Comparison of ENCODE assay signal across 9 cellular contexts in the genomic region with DNA sequence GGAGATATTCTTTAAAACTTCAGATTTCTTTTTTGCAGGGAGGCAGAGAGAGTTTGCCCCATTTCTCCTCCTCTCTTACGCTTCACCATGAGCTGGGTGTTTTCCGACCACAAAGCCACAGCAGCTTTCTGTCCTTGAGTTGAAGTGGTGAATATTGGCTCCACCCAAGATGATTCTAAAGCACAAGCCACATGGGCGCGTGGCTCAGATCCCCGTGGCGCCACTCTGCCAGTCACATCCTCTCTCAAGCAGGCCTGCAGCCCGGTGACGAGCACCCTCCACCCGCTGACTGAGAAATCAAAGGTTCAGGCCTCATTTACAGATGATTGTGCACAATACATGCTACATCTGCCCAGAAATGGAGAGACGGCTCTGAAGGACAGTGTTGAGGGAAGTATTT. TPM values are rescaled to one million over a fixed set of nuclear protein-coding genes. Genes with fewer than 3 reads are reported as not detected.
DNase-seq lines count a peak whose midpoint lies in the region; ATAC-seq, FAIRE-seq and TF ChIP-seq lines count a peak whose summit lies in the region.
"Had no signal": no experiment of that assay in that cellular context is flagged by ENCODE, and none has a peak within 500 bp of the region (broad histone marks: within the 10 kb centered on the region; RNA-seq: fewer than 3 reads in every experiment).

No MANE protein-coding gene starts in this region.

- H3K27me3 ChIP-seq in GM12878 (replicated peaks in 1 of 2; ENCODE audit: control insufficient read depth in 2 of 2, insufficient read depth in 2 of 2, low read length in 1 of 2) (no peaks in the 10 kb centered on the region), gastrocnemius medialis (peaks cover 17 to 35% (median 26%) of the 10 kb centered on the region in 3 donors), heart left ventricle (peaks cover 0 to 47% (median 22%) of the 10 kb centered on the region in 9 donors)

- peak; percentile 77 for ATAC-seq in HG02852 (IDR thresholded peaks at IDR 0.05; ENCODE audit: unreplicated experiment)
- peak; percentile 86 for ATAC-seq in GM12878
- no peak for ATAC-seq in gastrocnemius medialis
- ATAC-seq in heart left ventricle = no peak

- no peak overlapping the region for H2AFZ ChIP-seq in GM12878 (ENCODE audit: control insufficient read depth, low read depth, low read length)

- no peaks in the 10 kb centered on the region for H3K9me3 ChIP-seq in GM12878 (replicated peaks; ENCODE audit: control insufficient read depth, insufficient read depth, low read length)
- H3K9me3 ChIP-seq in gastrocnemius medialis = no peaks in the 10 kb centered on the region
- no peaks in the 10 kb centered on the region for H3K9me3 ChIP-seq in heart left ventricle

- H3K27ac ChIP-seq in GM12878 (ENCODE audit: control insufficient read depth, insufficient read depth) (no peak overlapping the region), gastrocnemius medialis (no peak overlapping the region), heart left ventricle (no peak overlapping the region)

- DNase-seq in activated CD4-positive, CD25-positive, alpha-beta regulatory T cell treated with anti-CD3 and anti-CD28 coated beads, Interleukin-2, amount 50 U/mL, for 72 hours = peak; percentile 40
- peak; percentile 55 for DNase-seq in GM12878 (ENCODE audit: low read depth, low spot score)
- DNase-seq in stimulated activated CD8-positive, alpha-beta memory T cell treated with anti-CD3 and anti-CD28 coated beads, Interleukin-7, amount 100 ng/mL, for 4 hours (ENCODE audit: low read depth in 2 of 2) = peak; percentile 69 to 75
- no peak for DNase-seq in gastrocnemius medialis
- no peak for DNase-seq in heart left ventricle
- DNase-seq in NCI-H226 = no peak
- no peak for DNase-seq in SIG-M5 (lab: John Stamatoyannopoulos, UW)

- no peak for TF ChIP-seq POLR2A in GM12878 (IDR thresholded peaks at IDR 0.05; ENCODE audit: low read depth, low read length)
- no peak for TF ChIP-seq POLR2A in gastrocnemius medialis (IDR thresholded peaks at IDR 0.05)
- TF ChIP-seq POLR2A in heart left ventricle (IDR thresholded peaks at IDR 0.05) = no peak

- RAD21 ChIA-PET in GM12878 (lab: Charles Lee; ENCODE audit: unreplicated experiment) = interaction anchor here (0.8 to 1.9 kb wide), 3 partner anchors 33 to 41 kb away, joined by 3 to 4 read pairs (median 3); no protein-coding TSS in a partner anchor

- H3K4me1 ChIP-seq in GM12878 (ENCODE audit: control insufficient read depth, insufficient read depth, low read length) (peaks cover 3% of the 10 kb centered on the region), gastrocnemius medialis (no peaks in the 10 kb centered on the region), heart left ventricle (peaks cover 0 to 10% (median 0%) of the 10 kb centered on the region in 12 donors)

- in situ Hi-C loops in GM12878 (cut with MboI) (no loop called here), gastrocnemius medialis (cut with MboI; ENCODE audit: low sequenced_read_pairs in 4 of 4) (no loop called here)

- intact Hi-C loops in GM12878 (cut with micrococcal nuclease; ENCODE audit: unreplicated experiment) (loop anchor here (5.0 kb wide), 1 partner anchor 66 kb away; no protein-coding TSS in a partner anchor), gastrocnemius medialis (cut with DNase I; ENCODE audit: low total_unique reads) (no loop called here), heart left ventricle (cut with DNase I) (no loop called here)

- no peaks in the 10 kb centered on the region for H3K36me3 ChIP-seq in GM12878 (ENCODE audit: control insufficient read depth in 2 of 2, insufficient read depth in 2 of 2, low read length in 1 of 2)
- no peaks in the 10 kb centered on the region for H3K36me3 ChIP-seq in gastrocnemius medialis
- no peaks in the 10 kb centered on the region for H3K36me3 ChIP-seq in heart left ventricle

- TF ChIP-seq RAD21 in GM12878 (IDR thresholded peaks at IDR 0.05; ENCODE audit: insufficient read depth, low read depth, low read length) = no peak

- no peak overlapping the region for H3K9ac ChIP-seq in GM12878 (ENCODE audit: control insufficient read depth, insufficient read depth, low read length)

- CTCF ChIA-PET in GM12878 (lab: Yijun Ruan, JAX) = interaction anchor here (1.0 to 1.3 kb wide), 2 partner anchors 18 to 98 kb away, joined by 3 to 5 read pairs; no protein-coding TSS in a partner anchor

- H3K4me3 ChIP-seq in GM12878 = no peak overlapping the region
- no peak overlapping the region for H3K4me3 ChIP-seq in gastrocnemius medialis
- H3K4me3 ChIP-seq in heart left ventricle = no peak overlapping the region

- TF ChIP-seq CTCF in GM12878 (IDR thresholded peaks at IDR 0.05 in 2 of 3, conservative IDR thresholded peaks at IDR 0.05 in 1 of 3; ENCODE audit: control insufficient read depth in 2 of 3, extremely low read depth in 1 of 3, insufficient read depth in 1 of 3, low read depth in 3 of 3, low read length in 3 of 3) (no peak), gastrocnemius medialis (IDR thresholded peaks at IDR 0.05 in 4 of 5, conservative IDR thresholded peaks at IDR 0.05 in 1 of 5) (no peak), heart left ventricle (IDR thresholded peaks at IDR 0.05) (no peak)

- BruUV-seq in GM12878 (replicated peaks; lab: Mats Ljungman, UMichigan) = no TSS peak

- H3K79me2 ChIP-seq in GM12878 (ENCODE audit: control insufficient read depth, insufficient read depth, low read length) = no peaks in the 10 kb centered on the region

- no peak for TF ChIP-seq EP300 in GM12878 (IDR thresholded peaks at IDR 0.05; ENCODE audit: borderline replicate concordance in 1 of 2, control insufficient read depth in 1 of 2, low read depth in 2 of 2, low read length in 2 of 2)

- peak; percentile 7 for FAIRE-seq in GM12878 (lab: Jason Lieb, UNC)
- FAIRE-seq: GM18507 had no signal

- POLR2A ChIA-PET in GM12878 (lab: Charles Lee) = no interaction called here

- peak overlapping the region; percentile 7; the same call in 1 of the 2 replicates for H3K4me2 ChIP-seq in GM12878 (ENCODE audit: control insufficient read depth, insufficient read depth)

- no peaks in the 10 kb centered on the region for H4K20me1 ChIP-seq in GM12878 (ENCODE audit: control insufficient read depth, insufficient read depth)

- WGBS in GM12878 (ENCODE audit: insufficient coverage, insufficient replicate concordance, low lambda C conversion rate, missing lambda C conversion rate) = 38% methylated on average over 10 of the region's 10 CpGs
- WGBS in heart left ventricle, 4 donors = 87 to 95% (median 88%) methylated on average over 10 of the region's 10 CpGs

- SMC1A ChIA-PET in GM12878 (lab: Charles Lee; ENCODE audit: uncharacterized antibody, unreplicated experiment) = interaction anchor here (0.6 to 2.3 kb wide), 5 partner anchors 10 to 335 kb away, joined by 3 to 8 read pairs (median 3); no protein-coding TSS in a partner anchor

TF ChIP-seq in GM12878, 131 proteins besides CTCF, POLR2A, EP300 and RAD21 (continues in another document):
- TF ChIP-seq, protein P1, sequence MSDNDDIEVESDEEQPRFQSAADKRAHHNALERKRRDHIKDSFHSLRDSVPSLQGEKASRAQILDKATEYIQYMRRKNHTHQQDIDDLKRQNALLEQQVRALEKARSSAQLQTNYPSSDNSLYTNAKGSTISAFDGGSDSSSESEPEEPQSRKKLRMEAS (IDR thresholded peaks at IDR 0.05; ENCODE audit: low read depth, low read length) = peak; percentile 40; the same call in 1 of the 2 replicates
- TF ChIP-seq, protein P2, sequence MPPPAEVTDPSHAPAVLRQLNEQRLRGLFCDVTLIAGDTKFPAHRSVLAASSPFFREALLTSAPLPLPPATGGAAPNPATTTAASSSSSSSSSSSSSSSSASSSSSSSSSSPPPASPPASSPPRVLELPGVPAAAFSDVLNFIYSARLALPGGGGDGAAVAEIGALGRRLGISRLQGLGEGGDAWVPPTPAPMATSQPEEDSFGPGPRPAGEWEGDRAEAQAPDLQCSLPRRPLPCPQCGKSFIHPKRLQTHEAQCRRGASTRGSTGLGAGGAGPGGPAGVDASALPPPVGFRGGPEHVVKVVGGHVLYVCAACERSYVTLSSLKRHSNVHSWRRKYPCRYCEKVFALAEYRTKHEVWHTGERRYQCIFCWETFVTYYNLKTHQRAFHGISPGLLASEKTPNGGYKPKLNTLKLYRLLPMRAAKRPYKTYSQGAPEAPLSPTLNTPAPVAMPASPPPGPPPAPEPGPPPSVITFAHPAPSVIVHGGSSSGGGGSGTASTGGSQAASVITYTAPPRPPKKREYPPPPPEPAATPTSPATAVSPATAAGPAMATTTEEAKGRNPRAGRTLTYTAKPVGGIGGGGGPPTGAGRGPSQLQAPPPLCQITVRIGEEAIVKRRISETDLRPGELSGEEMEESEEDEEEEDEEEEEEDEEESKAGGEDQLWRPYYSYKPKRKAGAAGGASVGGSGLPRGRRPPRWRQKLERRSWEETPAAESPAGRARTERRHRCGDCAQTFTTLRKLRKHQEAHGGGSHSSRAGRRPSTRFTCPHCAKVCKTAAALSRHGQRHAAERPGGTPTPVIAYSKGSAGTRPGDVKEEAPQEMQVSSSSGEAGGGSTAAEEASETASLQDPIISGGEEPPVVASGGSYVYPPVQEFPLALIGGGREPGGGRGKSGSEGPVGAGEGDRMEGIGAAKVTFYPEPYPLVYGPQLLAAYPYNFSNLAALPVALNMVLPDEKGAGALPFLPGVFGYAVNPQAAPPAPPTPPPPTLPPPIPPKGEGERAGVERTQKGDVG (CRISPR knock-in tag; IDR thresholded peaks at IDR 0.05) = no peak

RNA-seq across cellular contexts. Expression of a gene that starts 27.6 kb away (rescaled TPM):
- total RNA-seq in GM12878 (2013; cell fraction: nucleolus; rRNA removed) = 4.0 and 4.6 TPM in 2 replicates
- total RNA-seq in GM12878 (2014; rRNA removed) = 2.5 and 4.7 TPM in 2 replicates
- total RNA-seq in GM12878 (2014; rRNA removed; fragmentation: Illumina TruSeq; extraction: Trizol) = 2.6 and 3.5 TPM in 2 replicates
- total RNA-seq in GM12878 (2021) = 3.2 and 3.7 TPM in 2 replicates
- polyA plus RNA-seq in GM12878 (2011; ENCODE audit: low read depth) = 2.6 TPM
- polyA plus RNA-seq in GM12878 (2011; rRNA removed) = 3.0 and 4.7 TPM in 2 replicates
- polyA plus RNA-seq in GM12878 (2011; cell fraction: cytosol; rRNA removed) = 1.6 and 1.9 TPM in 2 replicates
- 2.5 and 3.3 TPM in 2 replicates for polyA plus RNA-seq in GM12878 (2011; cell fraction: nucleus; rRNA removed)
- 2.7 and 3.9 TPM in 2 replicates for polyA plus RNA-seq in GM12878 (2012)
- polyA plus RNA-seq in GM12878 (2014; fragmentation: Illumina TruSeq; extraction: Trizol) = 5.1 and 7.2 TPM in 2 replicates
- polyA plus RNA-seq in GM12878 (2014; fragmentation: Nextera tagmentation; extraction: Ambion mirVana) = 1 to 10 TPM; 3.7 TPM
- 4.5 and 5.5 TPM in 2 replicates for polyA plus RNA-seq in GM12878 (2014; rRNA removed)
- 1 to 10 TPM; 6.2 to 7.2 TPM for polyA plus RNA-seq in GM12878 (2016; fragmentation: Nextera tagmentation; extraction: Ambion mirVana)
- polyA minus RNA-seq in GM12878 (2011; rRNA and poly(A)+ RNA removed) = 0.88 and 1.6 TPM in 2 replicates
- polyA minus RNA-seq in GM12878 (2011; cell fraction: cytosol; rRNA and poly(A)+ RNA removed) = 0.80 TPM in 1 of 2 replicates, not detected in the other
- 1.2 and 2.4 TPM in 2 replicates for polyA minus RNA-seq in GM12878 (2011; cell fraction: nucleus; rRNA and poly(A)+ RNA removed)
- under 1 TPM in 1 of 4 donors, not detected in 3; 0.85 TPM for total RNA-seq in gastrocnemius medialis
- under 1 TPM in 5 of 9 donors, not detected in 4; 0.30 to 0.75 (median 0.35) TPM for total RNA-seq in heart left ventricle
- under 1 TPM; 0.19 TPM for polyA plus RNA-seq in heart left ventricle

Comparison
In these comparisons a context has a peak if more than half of its experiments do, and no peak if none do; other contexts are left out.
1. ATAC-seq: peak in HG02852 (single experiment) and GM12878 (single experiment); none in gastrocnemius medialis (0 of 2) and heart left ventricle (0 of 4).
2. DNase-seq: peak in activated CD4-positive, CD25-positive, alpha-beta regulatory T cell treated with anti-CD3 and anti-CD28 coated beads, Interleukin-2, amount 50 U/mL, for 72 hours (single experiment), GM12878 (single experiment) and stimulated activated CD8-positive, alpha-beta memory T cell treated with anti-CD3 and anti-CD28 coated beads, Interleukin-7, amount 100 ng/mL, for 4 hours (2 of 2); none in gastrocnemius medialis (0 of 2), heart left ventricle (0 of 5), NCI-H226 (single experiment) and SIG-M5 (single experiment).